ENCODE assay signal across 1 cellular context in the genomic region with DNA sequence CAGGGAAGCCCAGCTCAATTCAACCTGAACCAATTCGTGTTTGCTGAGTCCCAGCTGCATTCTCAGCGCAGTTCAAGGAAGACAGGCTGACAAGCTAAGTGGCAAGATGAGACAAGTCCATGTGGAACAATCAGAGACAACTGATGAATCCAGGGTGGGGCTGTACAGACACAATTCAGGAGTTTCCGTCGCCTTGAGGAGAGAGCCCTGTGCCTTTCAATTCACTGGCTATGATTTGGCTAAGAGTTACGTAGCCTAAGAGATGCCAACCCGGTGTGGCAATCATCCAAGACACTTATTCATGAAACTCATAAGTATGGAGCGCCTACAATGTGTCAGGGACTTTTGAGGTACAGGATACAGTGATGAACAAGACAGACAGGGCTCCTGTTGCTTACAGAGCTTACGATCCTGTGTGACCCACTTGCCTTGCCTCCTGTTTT.
TF ChIP-seq lines count a peak whose summit lies in the region.

No MANE protein-coding gene starts in this region.

TF ChIP-seq in GM12878, 131 proteins besides CTCF, POLR2A, EP300 and RAD21:
- TF ChIP-seq, protein P1, sequence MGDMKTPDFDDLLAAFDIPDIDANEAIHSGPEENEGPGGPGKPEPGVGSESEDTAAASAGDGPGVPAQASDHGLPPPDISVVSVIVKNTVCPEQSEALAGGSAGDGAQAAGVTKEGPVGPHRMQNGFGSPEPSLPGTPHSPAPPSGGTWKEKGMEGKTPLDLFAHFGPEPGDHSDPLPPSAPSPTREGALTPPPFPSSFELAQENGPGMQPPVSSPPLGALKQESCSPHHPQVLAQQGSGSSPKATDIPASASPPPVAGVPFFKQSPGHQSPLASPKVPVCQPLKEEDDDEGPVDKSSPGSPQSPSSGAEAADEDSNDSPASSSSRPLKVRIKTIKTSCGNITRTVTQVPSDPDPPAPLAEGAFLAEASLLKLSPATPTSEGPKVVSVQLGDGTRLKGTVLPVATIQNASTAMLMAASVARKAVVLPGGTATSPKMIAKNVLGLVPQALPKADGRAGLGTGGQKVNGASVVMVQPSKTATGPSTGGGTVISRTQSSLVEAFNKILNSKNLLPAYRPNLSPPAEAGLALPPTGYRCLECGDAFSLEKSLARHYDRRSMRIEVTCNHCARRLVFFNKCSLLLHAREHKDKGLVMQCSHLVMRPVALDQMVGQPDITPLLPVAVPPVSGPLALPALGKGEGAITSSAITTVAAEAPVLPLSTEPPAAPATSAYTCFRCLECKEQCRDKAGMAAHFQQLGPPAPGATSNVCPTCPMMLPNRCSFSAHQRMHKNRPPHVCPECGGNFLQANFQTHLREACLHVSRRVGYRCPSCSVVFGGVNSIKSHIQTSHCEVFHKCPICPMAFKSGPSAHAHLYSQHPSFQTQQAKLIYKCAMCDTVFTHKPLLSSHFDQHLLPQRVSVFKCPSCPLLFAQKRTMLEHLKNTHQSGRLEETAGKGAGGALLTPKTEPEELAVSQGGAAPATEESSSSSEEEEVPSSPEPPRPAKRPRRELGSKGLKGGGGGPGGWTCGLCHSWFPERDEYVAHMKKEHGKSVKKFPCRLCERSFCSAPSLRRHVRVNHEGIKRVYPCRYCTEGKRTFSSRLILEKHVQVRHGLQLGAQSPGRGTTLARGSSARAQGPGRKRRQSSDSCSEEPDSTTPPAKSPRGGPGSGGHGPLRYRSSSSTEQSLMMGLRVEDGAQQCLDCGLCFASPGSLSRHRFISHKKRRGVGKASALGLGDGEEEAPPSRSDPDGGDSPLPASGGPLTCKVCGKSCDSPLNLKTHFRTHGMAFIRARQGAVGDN (IDR thresholded peaks at IDR 0.05): no peak
- TF ChIP-seq EZH2 (IDR thresholded peaks at IDR 0.05; ENCODE audit: borderline replicate concordance, control insufficient read depth, low read depth, low read length) (no peak), SIN3A (IDR thresholded peaks at IDR 0.05; ENCODE audit: low read depth, low read length) (no peak), ASH2L (IDR thresholded peaks at IDR 0.05; ENCODE audit: borderline replicate concordance, low read depth) (no peak), STAT3 (IDR thresholded peaks at IDR 0.05; ENCODE audit: low read depth, low read length) (no peak), TCF12 (IDR thresholded peaks at IDR 0.05; ENCODE audit: low read depth, low read length) (no peak), CREM (IDR thresholded peaks at IDR 0.05; ENCODE audit: low read depth) (no peak), SUZ12 (IDR thresholded peaks at IDR 0.05; ENCODE audit: unreplicated experiment) (no peak), SMAD5 (IDR thresholded peaks at IDR 0.05; ENCODE audit: low read depth) (no peak), NR2F1 (conservative IDR thresholded peaks at IDR 0.05) (no peak), TBL1XR1 (IDR thresholded peaks at IDR 0.05; ENCODE audit: low read depth, low read length) (no peak), YY1 (IDR thresholded peaks at IDR 0.05; ENCODE audit: low read depth, low read length) (no peak), SREBF2 (IDR thresholded peaks at IDR 0.05; ENCODE audit: low read length) (no peak)
- TF ChIP-seq, protein P2, sequence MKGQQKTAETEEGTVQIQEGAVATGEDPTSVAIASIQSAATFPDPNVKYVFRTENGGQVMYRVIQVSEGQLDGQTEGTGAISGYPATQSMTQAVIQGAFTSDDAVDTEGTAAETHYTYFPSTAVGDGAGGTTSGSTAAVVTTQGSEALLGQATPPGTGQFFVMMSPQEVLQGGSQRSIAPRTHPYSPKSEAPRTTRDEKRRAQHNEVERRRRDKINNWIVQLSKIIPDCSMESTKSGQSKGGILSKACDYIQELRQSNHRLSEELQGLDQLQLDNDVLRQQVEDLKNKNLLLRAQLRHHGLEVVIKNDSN (IDR thresholded peaks at IDR 0.05; ENCODE audit: borderline replicate concordance, extremely low read length, insufficient read depth, low read depth, low read length): no peak
- TF ChIP-seq, protein P3, sequence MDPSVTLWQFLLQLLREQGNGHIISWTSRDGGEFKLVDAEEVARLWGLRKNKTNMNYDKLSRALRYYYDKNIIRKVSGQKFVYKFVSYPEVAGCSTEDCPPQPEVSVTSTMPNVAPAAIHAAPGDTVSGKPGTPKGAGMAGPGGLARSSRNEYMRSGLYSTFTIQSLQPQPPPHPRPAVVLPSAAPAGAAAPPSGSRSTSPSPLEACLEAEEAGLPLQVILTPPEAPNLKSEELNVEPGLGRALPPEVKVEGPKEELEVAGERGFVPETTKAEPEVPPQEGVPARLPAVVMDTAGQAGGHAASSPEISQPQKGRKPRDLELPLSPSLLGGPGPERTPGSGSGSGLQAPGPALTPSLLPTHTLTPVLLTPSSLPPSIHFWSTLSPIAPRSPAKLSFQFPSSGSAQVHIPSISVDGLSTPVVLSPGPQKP (IDR thresholded peaks at IDR 0.05; ENCODE audit: low read depth, low read length): no peak
- TF ChIP-seq, protein P4, sequence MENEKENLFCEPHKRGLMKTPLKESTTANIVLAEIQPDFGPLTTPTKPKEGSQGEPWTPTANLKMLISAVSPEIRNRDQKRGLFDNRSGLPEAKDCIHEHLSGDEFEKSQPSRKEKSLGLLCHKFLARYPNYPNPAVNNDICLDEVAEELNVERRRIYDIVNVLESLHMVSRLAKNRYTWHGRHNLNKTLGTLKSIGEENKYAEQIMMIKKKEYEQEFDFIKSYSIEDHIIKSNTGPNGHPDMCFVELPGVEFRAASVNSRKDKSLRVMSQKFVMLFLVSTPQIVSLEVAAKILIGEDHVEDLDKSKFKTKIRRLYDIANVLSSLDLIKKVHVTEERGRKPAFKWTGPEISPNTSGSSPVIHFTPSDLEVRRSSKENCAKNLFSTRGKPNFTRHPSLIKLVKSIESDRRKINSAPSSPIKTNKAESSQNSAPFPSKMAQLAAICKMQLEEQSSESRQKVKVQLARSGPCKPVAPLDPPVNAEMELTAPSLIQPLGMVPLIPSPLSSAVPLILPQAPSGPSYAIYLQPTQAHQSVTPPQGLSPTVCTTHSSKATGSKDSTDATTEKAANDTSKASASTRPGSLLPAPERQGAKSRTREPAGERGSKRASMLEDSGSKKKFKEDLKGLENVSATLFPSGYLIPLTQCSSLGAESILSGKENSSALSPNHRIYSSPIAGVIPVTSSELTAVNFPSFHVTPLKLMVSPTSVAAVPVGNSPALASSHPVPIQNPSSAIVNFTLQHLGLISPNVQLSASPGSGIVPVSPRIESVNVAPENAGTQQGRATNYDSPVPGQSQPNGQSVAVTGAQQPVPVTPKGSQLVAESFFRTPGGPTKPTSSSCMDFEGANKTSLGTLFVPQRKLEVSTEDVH (IDR thresholded peaks at IDR 0.05; ENCODE audit: low read depth, partially characterized antibody): no peak
